Comparison of ENCODE assay signal across 9 cellular contexts in genomic region chr15:101135532-101136166, GRCh38.
DNase-seq lines count a peak whose midpoint lies in the region; ATAC-seq and TF ChIP-seq lines count a peak whose summit lies in the region.
"Had no signal": no experiment of that assay in that cellular context is flagged by ENCODE, and none has a peak within 500 bp of the region (broad histone marks: within the 10 kb centered on the region; RNA-seq: fewer than 3 reads in every experiment).

No MANE protein-coding gene starts in this region.

- H2AK9ac ChIP-seq in IMR-90 (replicated peaks; ENCODE audit: low read depth, low read length, poor library complexity), result no peak overlapping the region

- H2AK5ac ChIP-seq in IMR-90 (ENCODE audit: low read depth, low read length), result peak overlapping the region; percentile 43; the same call in 1 of the 2 replicates

- DNase-seq in IMR-90, result no peak
- no peak for DNase-seq in AG20443 (ENCODE audit: low spot score)
- no peak for DNase-seq in hippocampal formation (lab: John Stamatoyannopoulos, UW)
- DNase-seq in mesenteric fat pad (ENCODE audit: low spot score), result no peak
- DNase-seq: activated CD4-positive, alpha-beta T cell treated with anti-CD3 and anti-CD28 coated beads, Interleukin-2, amount 50 U/mL, for 48 hours; endodermal cell had no signal

- H2AFZ ChIP-seq in IMR-90 (replicated peaks; ENCODE audit: low read length, poor library complexity), result no peak overlapping the region

- no peak overlapping the region for H2BK120ac ChIP-seq in IMR-90 (ENCODE audit: low read depth, low read length)

- peak; percentile 76 for ATAC-seq in GM18909 (IDR thresholded peaks at IDR 0.05; ENCODE audit: poor library complexity, unreplicated experiment)
- peak; percentile 83 for ATAC-seq in GM21825 (IDR thresholded peaks at IDR 0.05; ENCODE audit: unreplicated experiment)
- no peak for ATAC-seq in IMR-90 (ENCODE audit: low read depth)

- H2BK20ac ChIP-seq in IMR-90 (ENCODE audit: low read depth, low read length), result no peak overlapping the region

- POLR2A ChIA-PET in IMR-90 (lab: Charles Lee; ENCODE audit: unreplicated experiment), result no interaction called here

- H3K27ac ChIP-seq in IMR-90 (ENCODE audit: insufficient read depth, low read length) (no peak overlapping the region), neutrophil (peak overlapping the region; percentile 98)

- no peak overlapping the region for H4K91ac ChIP-seq in IMR-90 (ENCODE audit: insufficient read depth, low read depth, low read length)

- intact Hi-C loops in IMR-90 (cut with micrococcal nuclease), result no loop called here

- H3K79me1 ChIP-seq in IMR-90 (ENCODE audit: low read depth in 1 of 2, low read length in 2 of 2), result no peaks in the 10 kb centered on the region

- CTCF ChIA-PET in IMR-90 (lab: Yijun Ruan, JAX), result no interaction called here

- no peak overlapping the region for H4K8ac ChIP-seq in IMR-90 (ENCODE audit: low read depth in 2 of 2, low read length in 2 of 2)

- no TSS peak for BruUV-seq in IMR-90 (replicated peaks; lab: Mats Ljungman, UMichigan)

- no peak overlapping the region for H3K4me2 ChIP-seq in IMR-90 (ENCODE audit: low read depth, low read length)

- H3K9ac ChIP-seq in IMR-90 (ENCODE audit: low read depth, low read length), result no peak overlapping the region

- TF ChIP-seq POLR2A in IMR-90 (IDR thresholded peaks at IDR 0.05; ENCODE audit: low read depth, low read length), result no peak

- H3K9me1 ChIP-seq in IMR-90 (ENCODE audit: insufficient read depth, low read length), result no peaks in the 10 kb centered on the region; the same call in none of the 2 replicates

- H3K4me1 ChIP-seq in IMR-90 (ENCODE audit: control insufficient read depth, insufficient read depth, low read length), result peaks cover 10% of the 10 kb centered on the region
- peaks cover 41 to 48% of the 10 kb centered on the region in 2 experiments for H3K4me1 ChIP-seq in neutrophil (ENCODE audit: control insufficient read depth in 1 of 2, insufficient read depth in 1 of 2, low read depth in 1 of 2, low read length in 1 of 2)

- in situ Hi-C loops in IMR-90 (cut with MboI; ENCODE audit: low sequenced_read_pairs), result no loop called here

- TF ChIP-seq CTCF in IMR-90 (conservative IDR thresholded peaks at IDR 0.05; ENCODE audit: low read depth, low read length) (no peak), neutrophil (IDR thresholded peaks at IDR 0.05) (no peak)

- H3K18ac ChIP-seq in IMR-90 (ENCODE audit: low read depth, low read length), result no peak overlapping the region

- no peak overlapping the region for H3K14ac ChIP-seq in IMR-90 (replicated peaks; ENCODE audit: low read depth, low read length)

- H3K4ac ChIP-seq in IMR-90 (ENCODE audit: low read depth, low read length), result no peak overlapping the region; the same call in 1 of the 2 replicates

- dilution Hi-C loops in IMR-90 (cut with HindIII; ENCODE audit: low sequenced_read_pairs, unreplicated experiment), result no loop called here

- 89% methylated on average over 14 of the region's 14 CpGs; no CpG with 5 or more reads in 1 of the 2 experiments for WGBS in IMR-90 (ENCODE audit: extremely low coverage in 2 of 2, insufficient read length in 1 of 2), 2 experiments

- H2BK15ac ChIP-seq in IMR-90 (ENCODE audit: low read depth, low read length), result no peak overlapping the region; the same call in 2 of the 3 replicates

- no peak overlapping the region for H4K5ac ChIP-seq in IMR-90 (ENCODE audit: low read depth, low read length)

- H2BK5ac ChIP-seq in IMR-90 (ENCODE audit: low read depth, low read length, poor library complexity, severe bottlenecking), result no peak overlapping the region

- H3K27me3 ChIP-seq in IMR-90 (ENCODE audit: control insufficient read depth, insufficient read depth, low read length), result no peaks in the 10 kb centered on the region
- H3K27me3 ChIP-seq in neutrophil, result no peaks in the 10 kb centered on the region

- no peaks in the 10 kb centered on the region for H3K9me3 ChIP-seq in IMR-90 (ENCODE audit: control insufficient read depth, insufficient read depth, low read length)
- H3K9me3 ChIP-seq in neutrophil, result no peaks in the 10 kb centered on the region

- H3K36me3 ChIP-seq in IMR-90 (ENCODE audit: control insufficient read depth, insufficient read depth, low read length) (no peaks in the 10 kb centered on the region), neutrophil (no peaks in the 10 kb centered on the region)

- no peak overlapping the region for H3K23ac ChIP-seq in IMR-90 (ENCODE audit: low read depth, low read length)

- H4K20me1 ChIP-seq in IMR-90 (ENCODE audit: insufficient read depth, low read length), result no peaks in the 10 kb centered on the region

- no peak overlapping the region for H3K56ac ChIP-seq in IMR-90 (ENCODE audit: extremely low read depth, insufficient read depth, low read length)

- H3K4me3 ChIP-seq in IMR-90 (ENCODE audit: insufficient read depth, low read depth, low read length) (no peak overlapping the region), neutrophil (ENCODE audit: low read depth in 1 of 2, low read length in 1 of 2) (peak overlapping the region; percentile 25 to 30)

- TF ChIP-seq RAD21 in IMR-90 (IDR thresholded peaks at IDR 0.05; ENCODE audit: low read length), result no peak

TF ChIP-seq in IMR-90, 13 proteins besides CTCF, POLR2A, EP300 and RAD21:
- TF ChIP-seq CEBPB (IDR thresholded peaks at IDR 0.05; ENCODE audit: low read depth, low read length), result no peak
